19 cellular contexts compared by ENCODE assay signal in genomic region chr1:65564493-65564892, GRCh38.
DNase-seq lines count a peak whose midpoint lies in the region; ATAC-seq and TF ChIP-seq lines count a peak whose summit lies in the region.
"Had no signal": no experiment of that assay in that cellular context is flagged by ENCODE, and none has a peak within 500 bp of the region (broad histone marks: within the 10 kb centered on the region; RNA-seq: fewer than 3 reads in every experiment).

No MANE protein-coding gene starts in this region.

- no CpG with 5 or more reads among the region's 7 CpGs for WGBS in iPS DF 6.9 (ENCODE audit: insufficient coverage, insufficient read length)
- 98% methylated on average over 7 of the region's 7 CpGs for WGBS in right lobe of liver (ENCODE audit: insufficient coverage, low coverage, low lambda C conversion rate, missing lambda C conversion rate)

- H3K4me2 ChIP-seq in GM23338 (peak overlapping the region; percentile 54; the same call in 1 of the 2 replicates), neural progenitor cell (peak overlapping the region; percentile 55), Karpas-422 (ENCODE audit: low read depth, low read length, poor library complexity, severe bottlenecking) (no peak overlapping the region)

- H3F3A ChIP-seq in GM23338 (replicated peaks; ENCODE audit: low read depth) (no peaks in the 10 kb centered on the region), neural progenitor cell (ENCODE audit: low read depth) (no peaks in the 10 kb centered on the region)

- DNase-seq in GM23338 (ENCODE audit: low spot score) (no peak), NCI-H146 (lab: John Stamatoyannopoulos, UW) (peak; percentile 10), iPS DF 6.9 (ENCODE audit: low read depth, low spot score) (no peak), neural progenitor cell (ENCODE audit: low spot score) (no peak), NCI-H748 (lab: John Stamatoyannopoulos, UW; ENCODE audit: unreplicated experiment) (no peak), right lobe of liver (no peak), Karpas-422 (no peak), GM03348 (ENCODE audit: low spot score) (no peak)
- DNase-seq: Caco-2, DMS53, GM23248, IMR-90, NCI-H2029, NCI-H2171 treated with DMSO at 0.1 percent for 48 hours, NCI-H526 treated with DMSO at 0.1 percent for 48 hours, Right ventricle myocardium superior had no signal

- H3K79me2 ChIP-seq in GM23338 (replicated peaks; ENCODE audit: insufficient read depth) (no peaks in the 10 kb centered on the region), neural progenitor cell (ENCODE audit: low read depth) (no peaks in the 10 kb centered on the region), Karpas-422 (ENCODE audit: low read length) (no peaks in the 10 kb centered on the region)

- H3K36me3 Mint-ChIP-seq in GM23338 (ENCODE audit: low read depth) (peaks cover 2% of the 10 kb centered on the region; the same call in 1 of the 3 replicates), neural progenitor cell (no peaks in the 10 kb centered on the region)
- H3K36me3 Mint-ChIP-seq: CD14-positive monocyte had no signal

- H3K9me3 Mint-ChIP-seq in GM23338 (no peaks in the 10 kb centered on the region; the same call in 2 of the 3 replicates), neural progenitor cell (no peaks in the 10 kb centered on the region)

- H3K4me3 ChIP-seq in GM23338: peak overlapping the region; percentile 42
- H3K4me3 ChIP-seq in iPS DF 6.9 (ENCODE audit: low read length): peak overlapping the region; percentile 12; the same call in 1 of the 2 replicates
- peak overlapping the region; percentile 25 for H3K4me3 ChIP-seq in neural progenitor cell
- no peak overlapping the region for H3K4me3 ChIP-seq in right lobe of liver
- no peak overlapping the region for H3K4me3 ChIP-seq in Karpas-422 (ENCODE audit: low read length)
- H3K4me3 ChIP-seq: GM23248 had no signal

- no peak for TF ChIP-seq POLR2A in right lobe of liver (IDR thresholded peaks at IDR 0.05)

- H3K4me3 Mint-ChIP-seq in GM23338 (peak overlapping the region; percentile 55; the same call in 2 of the 3 replicates), neural progenitor cell (no peak overlapping the region)
- H3K4me3 Mint-ChIP-seq: CD14-positive monocyte had no signal

- H3K27ac ChIP-seq in GM23338 (ENCODE audit: low read depth) (no peak overlapping the region), iPS DF 6.9 (ENCODE audit: low read length) (no peak overlapping the region), neural progenitor cell (no peak overlapping the region), right lobe of liver (no peak overlapping the region), Karpas-422 (ENCODE audit: low read length) (no peak overlapping the region)
- H3K27ac ChIP-seq: GM23248 had no signal

- H3K27ac Mint-ChIP-seq in GM23338 (no peak overlapping the region), neural progenitor cell (no peak overlapping the region)
- H3K27ac Mint-ChIP-seq: CD14-positive monocyte had no signal

- H3K9ac ChIP-seq in neural progenitor cell (no peak overlapping the region), Karpas-422 (ENCODE audit: low read length) (no peak overlapping the region)
- H3K9ac ChIP-seq: GM23248 had no signal

- no peaks in the 10 kb centered on the region for H3K27me3 ChIP-seq in GM23338 (ENCODE audit: insufficient read depth)
- H3K27me3 ChIP-seq in iPS DF 6.9 (ENCODE audit: control insufficient read depth, insufficient read depth, low read length): no peaks in the 10 kb centered on the region
- H3K27me3 ChIP-seq in neural progenitor cell: no peaks in the 10 kb centered on the region
- no peaks in the 10 kb centered on the region for H3K27me3 ChIP-seq in right lobe of liver
- no peaks in the 10 kb centered on the region for H3K27me3 ChIP-seq in Karpas-422 (ENCODE audit: low read length)

- intact Hi-C loops in right lobe of liver (cut with DNase I): no loop called here

- no peaks in the 10 kb centered on the region for H3K4me1 ChIP-seq in GM23338 (ENCODE audit: insufficient read depth)
- H3K4me1 ChIP-seq in iPS DF 6.9 (ENCODE audit: control insufficient read depth, insufficient read depth, low read length): no peaks in the 10 kb centered on the region
- no peaks in the 10 kb centered on the region for H3K4me1 ChIP-seq in neural progenitor cell
- H3K4me1 ChIP-seq in right lobe of liver: no peaks in the 10 kb centered on the region
- H3K4me1 ChIP-seq in Karpas-422 (ENCODE audit: low read length): no peaks in the 10 kb centered on the region
- H3K4me1 ChIP-seq: Caco-2 had no signal

- H3K9me2 ChIP-seq in GM23338 (ENCODE audit: insufficient read depth) (no peaks in the 10 kb centered on the region), Karpas-422 (replicated peaks; ENCODE audit: insufficient read depth, low read length) (no peaks in the 10 kb centered on the region)

- H2AFZ ChIP-seq in GM23338 (peak overlapping the region; percentile 18; the same call in 1 of the 2 replicates), neural progenitor cell (replicated peaks) (no peak overlapping the region), Karpas-422 (ENCODE audit: low read length) (no peak overlapping the region)
- H2AFZ ChIP-seq: GM23248 had no signal

- H3K36me3 ChIP-seq in GM23338 (ENCODE audit: insufficient read depth) (no peaks in the 10 kb centered on the region), iPS DF 6.9 (ENCODE audit: control insufficient read depth, insufficient read depth, low read length) (no peaks in the 10 kb centered on the region), neural progenitor cell (no peaks in the 10 kb centered on the region), right lobe of liver (no peaks in the 10 kb centered on the region), Karpas-422 (ENCODE audit: insufficient read depth, low read length) (no peaks in the 10 kb centered on the region)

- H3K4me1 Mint-ChIP-seq in GM23338: peaks cover 2% of the 10 kb centered on the region; the same call in 2 of the 3 replicates
- H3K4me1 Mint-ChIP-seq in neural progenitor cell: no peaks in the 10 kb centered on the region
- H3K4me1 Mint-ChIP-seq: CD14-positive monocyte had no signal

- TF ChIP-seq CTCF in GM23338 (conservative IDR thresholded peaks at IDR 0.05; ENCODE audit: low read depth in 2 of 2) (no peak), neural progenitor cell (IDR thresholded peaks at IDR 0.05) (no peak), right lobe of liver (IDR thresholded peaks at IDR 0.05) (no peak)

- no peaks in the 10 kb centered on the region for H3K9me3 ChIP-seq in iPS DF 6.9 (ENCODE audit: control insufficient read depth, insufficient read depth, low read length)
- no peaks in the 10 kb centered on the region for H3K9me3 ChIP-seq in neural progenitor cell (ENCODE audit: low read depth)
- no peaks in the 10 kb centered on the region for H3K9me3 ChIP-seq in right lobe of liver
- no peaks in the 10 kb centered on the region for H3K9me3 ChIP-seq in Karpas-422 (ENCODE audit: low read length)
- H3K9me3 ChIP-seq: Caco-2 had no signal

- H4K20me1 ChIP-seq in GM23338 (replicated peaks; ENCODE audit: insufficient read depth): no peaks in the 10 kb centered on the region
- H4K20me1 ChIP-seq in neural progenitor cell (ENCODE audit: low read depth): no peaks in the 10 kb centered on the region
- no peaks in the 10 kb centered on the region for H4K20me1 ChIP-seq in Karpas-422 (ENCODE audit: insufficient read depth, low read depth, low read length)

- no peak for ATAC-seq in GM23338
- ATAC-seq in right lobe of liver: no peak
- ATAC-seq: Panc1, SK-N-SH treated with all-trans-retinoic acid at 6 μM for 48 hours had no signal

- no peaks in the 10 kb centered on the region for H3K27me3 Mint-ChIP-seq in GM23338 (ENCODE audit: insufficient read depth, low read depth, poor library complexity)
- H3K27me3 Mint-ChIP-seq in neural progenitor cell (ENCODE audit: insufficient read depth, low read depth): no peaks in the 10 kb centered on the region

TF ChIP-seq in GM23338, 12 proteins besides CTCF, POLR2A, EP300 and RAD21 (continues in another document):
- no peak for TF ChIP-seq CREB1 (CRISPR knock-in tag; IDR thresholded peaks at IDR 0.05; ENCODE audit: low read depth)
- no peak for TF ChIP-seq ETS1 (IDR thresholded peaks at IDR 0.05)
- TF ChIP-seq ZNF114 (CRISPR knock-in tag; IDR thresholded peaks at IDR 0.05): no peak
- no peak for TF ChIP-seq ZNF331 (CRISPR knock-in tag; IDR thresholded peaks at IDR 0.05; ENCODE audit: low read depth)
- TF ChIP-seq EZH2phosphoT487 (IDR thresholded peaks at IDR 0.05; ENCODE audit: unreplicated experiment): no peak
- no peak for TF ChIP-seq REST (IDR thresholded peaks at IDR 0.05; ENCODE audit: unreplicated experiment)
- no peak for TF ChIP-seq NANOG (IDR thresholded peaks at IDR 0.05; ENCODE audit: borderline replicate concordance)

Comparison
In these comparisons a context has a peak if more than half of its experiments do, and no peak if none do; other contexts are left out.
1. H3K4me3 ChIP-seq: peak in GM23338 (single experiment), iPS DF 6.9 (single experiment) and neural progenitor cell (single experiment); none in right lobe of liver (0 of 3) and Karpas-422 (single experiment).